In the genomic region with DNA sequence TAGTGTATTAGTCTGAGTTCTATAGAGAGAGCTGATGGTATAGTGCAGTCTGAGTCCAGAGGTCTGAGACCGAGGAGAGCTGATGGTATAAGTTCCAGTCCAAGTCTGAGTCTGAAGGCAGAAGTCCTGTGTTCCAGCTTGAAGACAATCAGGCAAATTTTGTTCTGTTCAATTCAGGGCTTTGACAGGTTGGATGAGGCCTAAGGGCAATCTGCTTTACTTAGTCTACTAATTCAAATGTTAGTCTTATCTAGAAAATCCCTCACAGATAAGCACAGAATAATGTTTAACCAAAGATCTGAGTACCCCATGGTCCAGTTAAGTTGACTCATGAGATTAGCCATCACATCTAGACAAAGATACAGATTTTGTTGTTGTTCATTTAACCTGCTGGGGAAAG, we compare ENCODE assay signal across 1 cellular context.
TF ChIP-seq lines count a peak whose summit lies in the region.

No MANE protein-coding gene starts in this region.

TF ChIP-seq in H1, 55 proteins besides CTCF, POLR2A, EP300 and RAD21:
- no peak for TF ChIP-seq SUZ12 (IDR thresholded peaks at IDR 0.05; ENCODE audit: low read length)
- TF ChIP-seq, protein P1, sequence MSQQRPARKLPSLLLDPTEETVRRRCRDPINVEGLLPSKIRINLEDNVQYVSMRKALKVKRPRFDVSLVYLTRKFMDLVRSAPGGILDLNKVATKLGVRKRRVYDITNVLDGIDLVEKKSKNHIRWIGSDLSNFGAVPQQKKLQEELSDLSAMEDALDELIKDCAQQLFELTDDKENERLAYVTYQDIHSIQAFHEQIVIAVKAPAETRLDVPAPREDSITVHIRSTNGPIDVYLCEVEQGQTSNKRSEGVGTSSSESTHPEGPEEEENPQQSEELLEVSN (IDR thresholded peaks at IDR 0.05) = no peak
- TF ChIP-seq HDAC6 (IDR thresholded peaks at IDR 0.05; ENCODE audit: low read depth, low read length) = no peak
- no peak for TF ChIP-seq SP2 (IDR thresholded peaks at IDR 0.05; ENCODE audit: low read length)
- no peak for TF ChIP-seq KDM5A (IDR thresholded peaks at IDR 0.05; ENCODE audit: low read length)
- no peak for TF ChIP-seq GTF2F1 (IDR thresholded peaks at IDR 0.05; ENCODE audit: borderline replicate concordance, low read depth, low read length)
- no peak for TF ChIP-seq BCL11A (IDR thresholded peaks at IDR 0.05; ENCODE audit: low read depth in 2 of 2, low read length in 2 of 2)
- TF ChIP-seq, protein P2, sequence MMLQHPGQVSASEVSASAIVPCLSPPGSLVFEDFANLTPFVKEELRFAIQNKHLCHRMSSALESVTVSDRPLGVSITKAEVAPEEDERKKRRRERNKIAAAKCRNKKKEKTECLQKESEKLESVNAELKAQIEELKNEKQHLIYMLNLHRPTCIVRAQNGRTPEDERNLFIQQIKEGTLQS (IDR thresholded peaks at IDR 0.05; ENCODE audit: insufficient read depth, low read depth, low read length) = no peak
- no peak for TF ChIP-seq CREB1 (IDR thresholded peaks at IDR 0.05)
- TF ChIP-seq CEBPB (IDR thresholded peaks at IDR 0.05; ENCODE audit: low read depth, low read length) = no peak
TF ChIP-seq in H1: peak in this region for 0.
